ENCODE assay signal across 24 cellular contexts in genomic region chr14:103343164-103343879, GRCh38. TPM values are rescaled to one million over a fixed set of nuclear protein-coding genes. Genes with fewer than 3 reads are reported as not detected.
DNase-seq lines count a peak whose midpoint lies in the region; ATAC-seq and TF ChIP-seq lines count a peak whose summit lies in the region.
"Had no signal": no experiment of that assay in that cellular context is flagged by ENCODE, and none has a peak within 500 bp of the region (broad histone marks: within the 10 kb centered on the region; RNA-seq: fewer than 3 reads in every experiment).

No MANE protein-coding gene starts in this region.

- peaks cover 59 to 71% (median 70%) of the 10 kb centered on the region in 4 donors for H3K36me3 ChIP-seq in esophagus muscularis mucosa

- peaks cover 28% of the 10 kb centered on the region for H3K4me1 Mint-ChIP-seq in activated CD8-positive, alpha-beta T cell treated with anti-CD3 and anti-CD28 coated beads for 36 hours (ENCODE audit: low read depth)
- peaks cover 6% of the 10 kb centered on the region for H3K4me1 Mint-ChIP-seq in activated CD8-positive, alpha-beta T cell treated with anti-CD3 and anti-CD28 coated beads, Interleukin-2, amount 10 ng/mL, durations not matched to agents 7 days and 5 days (ENCODE audit: low read depth)
- peaks cover 3 to 18% (median 17%) of the 10 kb centered on the region in 3 donors for H3K4me1 Mint-ChIP-seq in IgD-negative memory B cell
- peaks cover 19% of the 10 kb centered on the region for H3K4me1 Mint-ChIP-seq in central memory CD8-positive, alpha-beta T cell
- peaks cover 8 to 14% (median 11%) of the 10 kb centered on the region in 3 donors for H3K4me1 Mint-ChIP-seq in naive B cell

- TF ChIP-seq CTCF in activated CD8-positive, alpha-beta T cell treated with anti-CD3 and anti-CD28 coated beads for 36 hours (IDR thresholded peaks at IDR 0.05), result no peak
- TF ChIP-seq CTCF in esophagus muscularis mucosa (IDR thresholded peaks at IDR 0.05), result no peak

- no peaks in the 10 kb centered on the region for H3K9me3 Mint-ChIP-seq in activated CD8-positive, alpha-beta T cell treated with anti-CD3 and anti-CD28 coated beads for 36 hours
- no peaks in the 10 kb centered on the region for H3K9me3 Mint-ChIP-seq in activated CD8-positive, alpha-beta T cell treated with anti-CD3 and anti-CD28 coated beads, Interleukin-2, amount 10 ng/mL, durations not matched to agents 7 days and 5 days (ENCODE audit: insufficient read depth)
- H3K9me3 Mint-ChIP-seq in IgD-negative memory B cell (no peaks in the 10 kb centered on the region), naive B cell (no peaks in the 10 kb centered on the region)
- no peaks in the 10 kb centered on the region for H3K9me3 Mint-ChIP-seq in central memory CD8-positive, alpha-beta T cell

- CTCF ChIA-PET in activated CD8-positive, alpha-beta T cell treated with anti-CD3 and anti-CD28 coated beads for 36 hours (lab: Charles Lee), result interaction anchor here (0.7 to 12.5 kb wide), 4 partner anchors 11 to 57 kb away, joined by 3 to 94 read pairs (median 8); no protein-coding TSS in a partner anchor
- CTCF ChIA-PET in activated CD8-positive, alpha-beta T cell treated with anti-CD3 and anti-CD28 coated beads, Interleukin-2, amount 10 ng/mL, durations not matched to agents 7 days and 5 days (lab: Charles Lee), result interaction anchor here (0.9 to 2.1 kb wide), 5 partner anchors 9 to 50 kb away, joined by 3 to 8 read pairs (median 4); partner anchors contain the start of gene EIF5

- H3K27me3 ChIP-seq in esophagus muscularis mucosa, result no peaks in the 10 kb centered on the region
- H3K27me3 ChIP-seq: BE2C, upper lobe of left lung had no signal

- DNase-seq in activated CD8-positive, alpha-beta T cell treated with anti-CD3 and anti-CD28 coated beads for 36 hours, result no peak
- no peak for DNase-seq in activated CD8-positive, alpha-beta T cell treated with anti-CD3 and anti-CD28 coated beads, Interleukin-2, amount 10 ng/mL, durations not matched to agents 7 days and 5 days
- no peak for DNase-seq in central memory CD8-positive, alpha-beta T cell (ENCODE audit: low spot score in 2 of 2)
- DNase-seq in naive B cell (no peak), NCI-H146 treated with DMSO at 0.1 percent for 48 hours (lab: John Stamatoyannopoulos, UW; ENCODE audit: unreplicated experiment) (no peak), esophagus muscularis mucosa (ENCODE audit: extremely low spot score) (no peak)
- no peak for DNase-seq in stimulated activated CD4-positive, alpha-beta T cell treated with anti-CD3 and anti-CD28 coated beads, Interleukin-4, amount 100 ng/mL, for 1 hour
- DNase-seq: activated CD4-positive, alpha-beta T cell treated with anti-CD3 and anti-CD28 coated beads, Interleukin-2, amount 50 U/mL, for 1 hour; activated CD8-positive, alpha-beta memory T cell treated with anti-CD3 and anti-CD28 coated beads, Interleukin-2, amount 50 U/mL, for 4 hours; activated gamma-delta T cell treated with Interleukin-2 at 50 U/mL for 16 hours; amniotic stem cell; BE2C; caudate nucleus; DND-41; KG1; NCI-H146; NCI-H526; occipital lobe; retina; upper lobe of left lung; WERI-Rb-1 had no signal

- peak overlapping the region; percentile 21 for H3K27ac Mint-ChIP-seq in activated CD8-positive, alpha-beta T cell treated with anti-CD3 and anti-CD28 coated beads for 36 hours
- H3K27ac Mint-ChIP-seq in activated CD8-positive, alpha-beta T cell treated with anti-CD3 and anti-CD28 coated beads, Interleukin-2, amount 10 ng/mL, durations not matched to agents 7 days and 5 days, result no peak overlapping the region
- H3K27ac Mint-ChIP-seq in IgD-negative memory B cell (peak overlapping the region in 2 of 3 donors; percentile 35 to 84), naive B cell (peak overlapping the region in 4 of 6 donors; percentile 5 to 85 (median 76))
- H3K27ac Mint-ChIP-seq in central memory CD8-positive, alpha-beta T cell (ENCODE audit: low read depth), result peak overlapping the region; percentile 53

- no peak for TF ChIP-seq POLR2A in esophagus muscularis mucosa (IDR thresholded peaks at IDR 0.05; ENCODE audit: low read depth)

- H3K36me3 Mint-ChIP-seq in activated CD8-positive, alpha-beta T cell treated with anti-CD3 and anti-CD28 coated beads for 36 hours (ENCODE audit: low read depth), result peaks cover 58% of the 10 kb centered on the region
- H3K36me3 Mint-ChIP-seq in activated CD8-positive, alpha-beta T cell treated with anti-CD3 and anti-CD28 coated beads, Interleukin-2, amount 10 ng/mL, durations not matched to agents 7 days and 5 days (ENCODE audit: low read depth), result peaks cover 66% of the 10 kb centered on the region
- H3K36me3 Mint-ChIP-seq in IgD-negative memory B cell, result peaks cover 2% of the 10 kb centered on the region
- peaks cover 76% of the 10 kb centered on the region for H3K36me3 Mint-ChIP-seq in central memory CD8-positive, alpha-beta T cell (ENCODE audit: insufficient read depth)
- H3K36me3 Mint-ChIP-seq in naive B cell, result peaks cover 21 to 31% of the 10 kb centered on the region in 2 donors

- no peak overlapping the region for H3K4me3 Mint-ChIP-seq in activated CD8-positive, alpha-beta T cell treated with anti-CD3 and anti-CD28 coated beads for 36 hours
- no peak overlapping the region for H3K4me3 Mint-ChIP-seq in activated CD8-positive, alpha-beta T cell treated with anti-CD3 and anti-CD28 coated beads, Interleukin-2, amount 10 ng/mL, durations not matched to agents 7 days and 5 days
- H3K4me3 Mint-ChIP-seq in IgD-negative memory B cell (no peak overlapping the region), naive B cell (peak overlapping the region in 1 of 8 donors; percentile 6)
- H3K4me3 Mint-ChIP-seq in central memory CD8-positive, alpha-beta T cell, result no peak overlapping the region

- intact Hi-C loops in activated CD8-positive, alpha-beta T cell treated with anti-CD3 and anti-CD28 coated beads for 36 hours (cut with micrococcal nuclease), result no loop called here
- intact Hi-C loops in esophagus muscularis mucosa (cut with DNase I), result no loop called here

- POLR2A ChIA-PET in activated CD8-positive, alpha-beta T cell treated with anti-CD3 and anti-CD28 coated beads for 36 hours (lab: Charles Lee), result interaction anchor here (1.1 to 7.5 kb wide), 11 partner anchors 9 to 41 kb away, joined by 3 to 95 read pairs (median 5); partner anchors contain the start of gene EIF5
- POLR2A ChIA-PET in activated CD8-positive, alpha-beta T cell treated with anti-CD3 and anti-CD28 coated beads, Interleukin-2, amount 10 ng/mL, durations not matched to agents 7 days and 5 days (lab: Charles Lee), result interaction anchor here (2.0 kb wide), 1 partner anchor 9 kb away, joined by 11 read pairs; the partner anchor contains the start of gene EIF5

- no peaks in the 10 kb centered on the region for H3K27me3 Mint-ChIP-seq in activated CD8-positive, alpha-beta T cell treated with anti-CD3 and anti-CD28 coated beads for 36 hours
- no peaks in the 10 kb centered on the region for H3K27me3 Mint-ChIP-seq in activated CD8-positive, alpha-beta T cell treated with anti-CD3 and anti-CD28 coated beads, Interleukin-2, amount 10 ng/mL, durations not matched to agents 7 days and 5 days (ENCODE audit: low read depth)
- no peaks in the 10 kb centered on the region for H3K27me3 Mint-ChIP-seq in IgD-negative memory B cell
- H3K27me3 Mint-ChIP-seq in central memory CD8-positive, alpha-beta T cell, result no peaks in the 10 kb centered on the region
- H3K27me3 Mint-ChIP-seq in naive B cell, result no peaks in the 10 kb centered on the region

- TF ChIP-seq EP300 in esophagus muscularis mucosa (IDR thresholded peaks at IDR 0.05), result no peak

- H3K4me3 ChIP-seq in esophagus muscularis mucosa, result no peak overlapping the region
- H3K4me3 ChIP-seq: HAP-1, upper lobe of left lung had no signal

- H3K9me3 ChIP-seq in esophagus muscularis mucosa, result no peaks in the 10 kb centered on the region
- H3K9me3 ChIP-seq: BE2C, HAP-1, upper lobe of left lung had no signal

- H3K27ac ChIP-seq in esophagus muscularis mucosa (replicated peaks in 1 of 4), result no peak overlapping the region
- H3K27ac ChIP-seq: upper lobe of left lung, WERI-Rb-1 had no signal

- WGBS in esophagus muscularis mucosa, result 80% methylated on average over 4 of the region's 4 CpGs

- peaks cover 0 to 17% (median 6%) of the 10 kb centered on the region in 4 donors for H3K4me1 ChIP-seq in esophagus muscularis mucosa
- H3K4me1 ChIP-seq: BE2C, HAP-1, upper lobe of left lung had no signal

- no peak for ATAC-seq in activated CD8-positive, alpha-beta T cell treated with anti-CD3 and anti-CD28 coated beads for 36 hours
- ATAC-seq in activated CD8-positive, alpha-beta T cell treated with anti-CD3 and anti-CD28 coated beads, Interleukin-2, amount 10 ng/mL, durations not matched to agents 7 days and 5 days, result no peak
- no peak for ATAC-seq in central memory CD8-positive, alpha-beta T cell (replicated peaks; ENCODE audit: extremely low read depth, poor library complexity, severe bottlenecking)
- peak; percentile 13 to 25 for ATAC-seq in naive B cell (ENCODE audit: low read depth in 2 of 2)
- ATAC-seq: esophagus mucosa had no signal

RNA-seq across cellular contexts. Expression of gene EIF5, which starts 9.3 kb away (rescaled TPM):
- 100 to 1,000 TPM; 202 to 207 TPM for total RNA-seq in activated CD8-positive, alpha-beta T cell treated with anti-CD3 and anti-CD28 coated beads for 36 hours
- total RNA-seq in activated CD8-positive, alpha-beta T cell treated with anti-CD3 and anti-CD28 coated beads, Interleukin-2, amount 10 ng/mL, durations not matched to agents 7 days and 5 days, result 100 to 1,000 TPM; 240 to 241 TPM
- polyA plus RNA-seq in IgD-negative memory B cell (372 TPM), naive B cell (ENCODE audit: low read depth in 6 of 6) (100 to 1,000 TPM; 419 to 531 (median 455) TPM)
- total RNA-seq in esophagus muscularis mucosa, result 100 to 1,000 TPM; 118 to 237 (median 159) TPM

RNA-seq across cellular contexts. Expression of gene MARK3, which starts 41.9 kb away (rescaled TPM):
- total RNA-seq in activated CD8-positive, alpha-beta T cell treated with anti-CD3 and anti-CD28 coated beads for 36 hours, result 10 to 100 TPM; 68.4 to 69.2 TPM
- 10 to 100 TPM; 76.8 to 86.7 TPM for total RNA-seq in activated CD8-positive, alpha-beta T cell treated with anti-CD3 and anti-CD28 coated beads, Interleukin-2, amount 10 ng/mL, durations not matched to agents 7 days and 5 days
- polyA plus RNA-seq in IgD-negative memory B cell (40.3 TPM), naive B cell (ENCODE audit: low read depth in 6 of 6) (10 to 100 TPM; 31.4 to 61.4 (median 34.6) TPM)
- total RNA-seq in esophagus muscularis mucosa, result 10 to 100 TPM; 57.4 to 78.1 (median 68.1) TPM

Comparison
In these comparisons a context has a peak if more than half of its experiments do, and no peak if none do; other contexts are left out.
1. ATAC-seq: peak in naive B cell (2 of 2); none in activated CD8-positive, alpha-beta T cell treated with anti-CD3 and anti-CD28 coated beads for 36 hours (single experiment), activated CD8-positive, alpha-beta T cell treated with anti-CD3 and anti-CD28 coated beads, Interleukin-2, amount 10 ng/mL, durations not matched to agents 7 days and 5 days (single experiment) and central memory CD8-positive, alpha-beta T cell (single experiment).